In genomic region chr16:58733671-58734458, GRCh38 we compare ENCODE assay signal across 1 cellular context.
TF ChIP-seq lines count a peak whose summit lies in the region.

TSS of gene GOT2 (minus strand) at chr16:58734316. CDS start at chr16:58734228, 88 bp downstream.

TF ChIP-seq in HepG2, 621 proteins besides CTCF, POLR2A, EP300 and RAD21 (continued from another document and continues in another):
- TF ChIP-seq HMG20A (CRISPR knock-in tag; IDR thresholded peaks at IDR 0.05; ENCODE audit: borderline replicate concordance), result peak; percentile 82
- TF ChIP-seq ATRX (CRISPR knock-in tag; IDR thresholded peaks at IDR 0.05; ENCODE audit: borderline replicate concordance), result no peak
- TF ChIP-seq ZNF550 (CRISPR knock-in tag; IDR thresholded peaks at IDR 0.05; ENCODE audit: borderline replicate concordance), result no peak; the same call in none of the 2 replicates
- TF ChIP-seq ZSCAN31 (CRISPR knock-in tag; IDR thresholded peaks at IDR 0.05; ENCODE audit: low read depth), result peak; percentile 81
- TF ChIP-seq HCFC1 (IDR thresholded peaks at IDR 0.05; ENCODE audit: low read depth, low read length), result peak; percentile 57
- TF ChIP-seq TOPORS (CRISPR knock-in tag; IDR thresholded peaks at IDR 0.05), result peak; percentile 88
- TF ChIP-seq ZNF180 (CRISPR knock-in tag; IDR thresholded peaks at IDR 0.05; ENCODE audit: borderline replicate concordance, low read depth), result peak; percentile 94; the same call in 1 of the 2 replicates
- peak; percentile 91; the same call in 1 of the 2 replicates for TF ChIP-seq WIZ (CRISPR knock-in tag; IDR thresholded peaks at IDR 0.05)
- TF ChIP-seq YY1 (IDR thresholded peaks at IDR 0.05; ENCODE audit: insufficient read depth, insufficient replicate concordance, low read depth, low read length), result peak; percentile 84
- TF ChIP-seq FIP1L1 (IDR thresholded peaks at IDR 0.05; ENCODE audit: borderline replicate concordance, insufficient read depth, low read depth, low read length), result 0 out of 2 replicates have a peak, but pooled peaks have one; percentile 89
- TF ChIP-seq ATF5 (CRISPR knock-in tag; IDR thresholded peaks at IDR 0.05; ENCODE audit: low read depth), result peak; percentile 74; the same call in 1 of the 2 replicates
- TF ChIP-seq ZBTB33 (CRISPR knock-in tag; IDR thresholded peaks at IDR 0.05), result peak; percentile 84
- TF ChIP-seq, protein P1, sequence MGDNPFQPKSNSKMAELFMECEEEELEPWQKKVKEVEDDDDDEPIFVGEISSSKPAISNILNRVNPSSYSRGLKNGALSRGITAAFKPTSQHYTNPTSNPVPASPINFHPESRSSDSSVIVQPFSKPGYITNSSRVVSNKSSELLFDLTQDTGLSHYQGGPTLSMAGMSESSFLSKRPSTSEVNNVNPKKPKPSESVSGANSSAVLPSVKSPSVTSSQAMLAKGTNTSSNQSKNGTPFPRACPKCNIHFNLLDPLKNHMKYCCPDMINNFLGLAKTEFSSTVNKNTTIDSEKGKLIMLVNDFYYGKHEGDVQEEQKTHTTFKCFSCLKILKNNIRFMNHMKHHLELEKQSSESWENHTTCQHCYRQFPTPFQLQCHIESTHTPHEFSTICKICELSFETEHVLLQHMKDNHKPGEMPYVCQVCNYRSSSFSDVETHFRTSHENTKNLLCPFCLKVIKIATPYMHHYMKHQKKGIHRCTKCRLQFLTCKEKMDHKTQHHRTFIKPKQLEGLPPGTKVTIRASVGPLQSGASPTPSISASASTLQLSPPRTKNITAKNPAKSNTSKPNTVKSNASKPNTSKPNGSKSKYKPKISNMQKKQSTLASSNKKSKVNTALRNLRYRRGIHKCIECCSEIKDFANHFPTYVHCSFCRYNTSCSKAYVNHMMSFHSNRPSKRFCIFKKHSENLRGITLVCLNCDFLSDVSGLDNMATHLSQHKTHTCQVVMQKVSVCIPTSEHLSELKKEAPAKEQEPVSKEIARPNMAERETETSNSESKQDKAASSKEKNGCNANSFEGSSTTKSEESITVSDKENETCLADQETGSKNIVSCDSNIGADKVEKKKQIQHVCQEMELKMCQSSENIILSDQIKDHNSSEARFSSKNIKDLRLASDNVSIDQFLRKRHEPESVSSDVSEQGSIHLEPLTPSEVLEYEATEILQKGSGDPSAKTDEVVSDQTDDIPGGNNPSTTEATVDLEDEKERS (CRISPR knock-in tag; IDR thresholded peaks at IDR 0.05), result peak; percentile 96
- TF ChIP-seq, protein P2, sequence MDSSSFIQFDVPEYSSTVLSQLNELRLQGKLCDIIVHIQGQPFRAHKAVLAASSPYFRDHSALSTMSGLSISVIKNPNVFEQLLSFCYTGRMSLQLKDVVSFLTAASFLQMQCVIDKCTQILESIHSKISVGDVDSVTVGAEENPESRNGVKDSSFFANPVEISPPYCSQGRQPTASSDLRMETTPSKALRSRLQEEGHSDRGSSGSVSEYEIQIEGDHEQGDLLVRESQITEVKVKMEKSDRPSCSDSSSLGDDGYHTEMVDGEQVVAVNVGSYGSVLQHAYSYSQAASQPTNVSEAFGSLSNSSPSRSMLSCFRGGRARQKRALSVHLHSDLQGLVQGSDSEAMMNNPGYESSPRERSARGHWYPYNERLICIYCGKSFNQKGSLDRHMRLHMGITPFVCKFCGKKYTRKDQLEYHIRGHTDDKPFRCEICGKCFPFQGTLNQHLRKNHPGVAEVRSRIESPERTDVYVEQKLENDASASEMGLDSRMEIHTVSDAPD (CRISPR knock-in tag; IDR thresholded peaks at IDR 0.05), result no peak; the same call in 1 of the 2 replicates
- TF ChIP-seq ZNF841 (CRISPR knock-in tag; IDR thresholded peaks at IDR 0.05; ENCODE audit: borderline replicate concordance), result no peak; the same call in 1 of the 2 replicates
- TF ChIP-seq EED (CRISPR knock-in tag; IDR thresholded peaks at IDR 0.05), result 0 out of 2 replicates have a peak, but pooled peaks have one; percentile 30
- TF ChIP-seq, protein P3, sequence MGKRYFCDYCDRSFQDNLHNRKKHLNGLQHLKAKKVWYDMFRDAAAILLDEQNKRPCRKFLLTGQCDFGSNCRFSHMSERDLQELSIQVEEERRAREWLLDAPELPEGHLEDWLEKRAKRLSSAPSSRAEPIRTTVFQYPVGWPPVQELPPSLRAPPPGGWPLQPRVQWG (CRISPR knock-in tag; IDR thresholded peaks at IDR 0.05; ENCODE audit: borderline replicate concordance, low read depth), result no peak
- peak; percentile 87 for TF ChIP-seq ZNF709 (CRISPR knock-in tag; IDR thresholded peaks at IDR 0.05)
- peak; percentile 86 for TF ChIP-seq ETV6 (CRISPR knock-in tag; conservative IDR thresholded peaks at IDR 0.05)
- TF ChIP-seq SOX5 (CRISPR knock-in tag; IDR thresholded peaks at IDR 0.05; ENCODE audit: borderline replicate concordance), result peak; percentile 66
- peak; percentile 25; the same call in 1 of the 2 replicates for TF ChIP-seq NR1H2 (CRISPR knock-in tag; IDR thresholded peaks at IDR 0.05; ENCODE audit: borderline replicate concordance, low read depth)
- no peak; the same call in 1 of the 2 replicates for TF ChIP-seq CREM (IDR thresholded peaks at IDR 0.05)
- no peak for TF ChIP-seq CREM (CRISPR knock-in tag; IDR thresholded peaks at IDR 0.05)
- peak; percentile 81 for TF ChIP-seq ZNF121 (CRISPR knock-in tag; IDR thresholded peaks at IDR 0.05)
- peak; percentile 98 for TF ChIP-seq SPEN (CRISPR knock-in tag; IDR thresholded peaks at IDR 0.05; ENCODE audit: low read depth)
- peak; percentile 92 for TF ChIP-seq ZMYM3 (CRISPR knock-in tag; IDR thresholded peaks at IDR 0.05)
- no peak for TF ChIP-seq HNRNPUL1 (IDR thresholded peaks at IDR 0.05; ENCODE audit: low read depth, low read length)
- peak; percentile 38; the same call in 1 of the 2 replicates for TF ChIP-seq CCDC6 (CRISPR knock-in tag; IDR thresholded peaks at IDR 0.05)
- TF ChIP-seq ZNF577 (CRISPR knock-in tag; IDR thresholded peaks at IDR 0.05; ENCODE audit: borderline replicate concordance, low read depth), result no peak
- peak; percentile 9; the same call in 1 of the 2 replicates for TF ChIP-seq PAX8 (CRISPR knock-in tag; IDR thresholded peaks at IDR 0.05; ENCODE audit: borderline replicate concordance)
- peak; percentile 89 for TF ChIP-seq ARNT2 (CRISPR knock-in tag; IDR thresholded peaks at IDR 0.05; ENCODE audit: low read depth)
- TF ChIP-seq CEBPG (CRISPR knock-in tag; IDR thresholded peaks at IDR 0.05), result peak; percentile 65
- no peak for TF ChIP-seq NPAS2 (CRISPR knock-in tag; IDR thresholded peaks at IDR 0.05; ENCODE audit: borderline replicate concordance)
- peak; percentile 49; the same call in 1 of the 2 replicates for TF ChIP-seq MYNN (CRISPR knock-in tag; IDR thresholded peaks at IDR 0.05; ENCODE audit: low read depth)
- TF ChIP-seq TBX2 (CRISPR knock-in tag; IDR thresholded peaks at IDR 0.05; ENCODE audit: borderline replicate concordance), result peak; percentile 85
- TF ChIP-seq SP5 (CRISPR knock-in tag; IDR thresholded peaks at IDR 0.05; ENCODE audit: borderline replicate concordance, low read depth), result no peak
- TF ChIP-seq, protein P4, sequence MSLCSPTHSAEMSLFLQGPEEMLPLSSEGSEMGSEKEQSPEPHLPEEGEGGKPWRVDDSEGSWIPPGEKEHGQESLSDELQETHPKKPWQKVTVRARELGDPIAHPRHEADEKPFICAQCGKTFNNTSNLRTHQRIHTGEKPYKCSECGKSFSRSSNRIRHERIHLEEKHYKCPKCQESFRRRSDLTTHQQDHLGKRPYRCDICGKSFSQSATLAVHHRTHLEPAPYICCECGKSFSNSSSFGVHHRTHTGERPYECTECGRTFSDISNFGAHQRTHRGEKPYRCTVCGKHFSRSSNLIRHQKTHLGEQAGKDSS (CRISPR knock-in tag; IDR thresholded peaks at IDR 0.05; ENCODE audit: borderline replicate concordance, low read depth), result peak; percentile 97
- no peak for TF ChIP-seq KAT2B (IDR thresholded peaks at IDR 0.05; ENCODE audit: borderline replicate concordance, low read depth, low read length)
- TF ChIP-seq HNF4G (IDR thresholded peaks at IDR 0.05; ENCODE audit: borderline replicate concordance, low read depth, low read length), result no peak
- TF ChIP-seq HNF4G (CRISPR knock-in tag; IDR thresholded peaks at IDR 0.05; ENCODE audit: borderline replicate concordance, low read depth), result peak; percentile 68; the same call in 1 of the 2 replicates
- TF ChIP-seq HNRNPLL (IDR thresholded peaks at IDR 0.05; ENCODE audit: low read depth, low read length, poor library complexity, severe bottlenecking), result peak; percentile 74
- no peak for TF ChIP-seq BCLAF1 (IDR thresholded peaks at IDR 0.05)
- no peak for TF ChIP-seq ATF7 (IDR thresholded peaks at IDR 0.05)
- no peak; the same call in 1 of the 2 replicates for TF ChIP-seq ATF7 (CRISPR knock-in tag; IDR thresholded peaks at IDR 0.05)
- TF ChIP-seq, protein P5, sequence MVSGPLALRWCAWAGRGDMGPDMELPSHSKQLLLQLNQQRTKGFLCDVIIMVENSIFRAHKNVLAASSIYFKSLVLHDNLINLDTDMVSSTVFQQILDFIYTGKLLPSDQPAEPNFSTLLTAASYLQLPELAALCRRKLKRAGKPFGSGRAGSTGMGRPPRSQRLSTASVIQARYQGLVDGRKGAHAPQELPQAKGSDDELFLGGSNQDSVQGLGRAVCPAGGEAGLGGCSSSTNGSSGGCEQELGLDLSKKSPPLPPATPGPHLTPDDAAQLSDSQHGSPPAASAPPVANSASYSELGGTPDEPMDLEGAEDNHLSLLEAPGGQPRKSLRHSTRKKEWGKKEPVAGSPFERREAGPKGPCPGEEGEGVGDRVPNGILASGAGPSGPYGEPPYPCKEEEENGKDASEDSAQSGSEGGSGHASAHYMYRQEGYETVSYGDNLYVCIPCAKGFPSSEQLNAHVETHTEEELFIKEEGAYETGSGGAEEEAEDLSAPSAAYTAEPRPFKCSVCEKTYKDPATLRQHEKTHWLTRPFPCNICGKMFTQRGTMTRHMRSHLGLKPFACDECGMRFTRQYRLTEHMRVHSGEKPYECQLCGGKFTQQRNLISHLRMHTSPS (CRISPR knock-in tag; IDR thresholded peaks at IDR 0.05; ENCODE audit: low read depth), result peak; percentile 80
- no peak for TF ChIP-seq ZNF354B (CRISPR knock-in tag; IDR thresholded peaks at IDR 0.05)
- peak; percentile 9; the same call in 1 of the 2 replicates for TF ChIP-seq SP140L (CRISPR knock-in tag; IDR thresholded peaks at IDR 0.05; ENCODE audit: borderline replicate concordance)
- no peak for TF ChIP-seq HNRNPH1 (optimal IDR thresholded peaks at IDR 0.05; ENCODE audit: low read depth, low read length)
- 0 out of 2 replicates have a peak, but pooled peaks have one; percentile 78 for TF ChIP-seq KLF15 (CRISPR knock-in tag; IDR thresholded peaks at IDR 0.05; ENCODE audit: borderline replicate concordance)
- peak; percentile 77; the same call in 1 of the 2 replicates for TF ChIP-seq MYPOP (CRISPR knock-in tag; IDR thresholded peaks at IDR 0.05)
